10 cellular contexts compared by ENCODE assay signal in genomic region chr3:14429237-14429636, GRCh38. TPM values are rescaled to one million over a fixed set of nuclear protein-coding genes. Genes with fewer than 3 reads are reported as not detected.
A peak's percentile ranks its signal among the peaks of the same experiment; 100 is the strongest.
DNase-seq lines count a peak whose midpoint lies in the region; ATAC-seq and TF ChIP-seq lines count a peak whose summit lies in the region.
"Had no signal": no experiment of that assay in that cellular context is flagged by ENCODE, and none has a peak within 500 bp of the region (broad histone marks: within the 10 kb centered on the region; RNA-seq: fewer than 3 reads in every experiment).

No MANE protein-coding gene starts in this region.

- no peak for ATAC-seq in effector memory CD8-positive, alpha-beta T cell (replicated peaks)
- no peak for ATAC-seq in stimulated activated memory B cell treated with anti-CD40 and anti-IgM and Interleukin-4, amounts not matched to agents 10 μg/mL and 1 μg/mL and 100 μg/mL, for 72 hours
- no peak for ATAC-seq in GM18909 (IDR thresholded peaks at IDR 0.05; ENCODE audit: poor library complexity, unreplicated experiment)
- ATAC-seq: Right ventricle myocardium inferior had no signal

- H3K36me3 Mint-ChIP-seq in activated T-cell treated with anti-CD3 and anti-CD28 coated beads, Interleukin-2, amount 50 U/mL, for 24 hours (ENCODE audit: low read depth), result peaks cover 41% of the 10 kb centered on the region
- H3K36me3 Mint-ChIP-seq in effector memory CD8-positive, alpha-beta T cell (ENCODE audit: insufficient read depth), result peaks cover 38% of the 10 kb centered on the region
- H3K36me3 Mint-ChIP-seq in stimulated activated memory B cell treated with anti-CD40 and anti-IgM and Interleukin-4, amounts not matched to agents 10 μg/mL and 1 μg/mL and 100 μg/mL, for 72 hours, result peaks cover under 1% of the 10 kb centered on the region

- no peaks in the 10 kb centered on the region for H3K27me3 Mint-ChIP-seq in activated T-cell treated with anti-CD3 and anti-CD28 coated beads, Interleukin-2, amount 50 U/mL, for 24 hours
- H3K27me3 Mint-ChIP-seq in effector memory CD8-positive, alpha-beta T cell, result no peaks in the 10 kb centered on the region
- H3K27me3 Mint-ChIP-seq in stimulated activated memory B cell treated with anti-CD40 and anti-IgM and Interleukin-4, amounts not matched to agents 10 μg/mL and 1 μg/mL and 100 μg/mL, for 72 hours, result no peaks in the 10 kb centered on the region

- peak overlapping the region; percentile 18 for H3K4me3 Mint-ChIP-seq in activated T-cell treated with anti-CD3 and anti-CD28 coated beads, Interleukin-2, amount 50 U/mL, for 24 hours
- H3K4me3 Mint-ChIP-seq in effector memory CD8-positive, alpha-beta T cell, result peak overlapping the region; percentile 14 to 50
- peak overlapping the region; percentile 12 for H3K4me3 Mint-ChIP-seq in stimulated activated memory B cell treated with anti-CD40 and anti-IgM and Interleukin-4, amounts not matched to agents 10 μg/mL and 1 μg/mL and 100 μg/mL, for 72 hours

- no peak overlapping the region for H3K27ac ChIP-seq in suprapubic skin

- no peaks in the 10 kb centered on the region for H3K9me3 ChIP-seq in suprapubic skin

- H3K4me3 ChIP-seq in suprapubic skin, result no peak overlapping the region

- WGBS in suprapubic skin, result 50% methylated on average over 4 of the region's 5 CpGs

- no peaks in the 10 kb centered on the region for H3K9me3 Mint-ChIP-seq in activated T-cell treated with anti-CD3 and anti-CD28 coated beads, Interleukin-2, amount 50 U/mL, for 24 hours
- H3K9me3 Mint-ChIP-seq in effector memory CD8-positive, alpha-beta T cell, result no peaks in the 10 kb centered on the region
- no peaks in the 10 kb centered on the region for H3K9me3 Mint-ChIP-seq in stimulated activated memory B cell treated with anti-CD40 and anti-IgM and Interleukin-4, amounts not matched to agents 10 μg/mL and 1 μg/mL and 100 μg/mL, for 72 hours

- TF ChIP-seq EP300 in suprapubic skin (IDR thresholded peaks at IDR 0.05), result no peak

- peaks cover 74% of the 10 kb centered on the region for H3K4me1 ChIP-seq in suprapubic skin

- TF ChIP-seq POLR2A in suprapubic skin (IDR thresholded peaks at IDR 0.05), result no peak

- peaks cover 96% of the 10 kb centered on the region for H3K4me1 Mint-ChIP-seq in activated T-cell treated with anti-CD3 and anti-CD28 coated beads, Interleukin-2, amount 50 U/mL, for 24 hours (ENCODE audit: low read depth)
- peaks cover 89 to 98% of the 10 kb centered on the region in 2 donors for H3K4me1 Mint-ChIP-seq in effector memory CD8-positive, alpha-beta T cell (ENCODE audit: low read depth in 2 of 2)
- H3K4me1 Mint-ChIP-seq in stimulated activated memory B cell treated with anti-CD40 and anti-IgM and Interleukin-4, amounts not matched to agents 10 μg/mL and 1 μg/mL and 100 μg/mL, for 72 hours, result peaks cover 99% of the 10 kb centered on the region

- DNase-seq in activated T-cell treated with anti-CD3 and anti-CD28 coated beads, Interleukin-2, amount 50 U/mL, for 24 hours, result no peak
- DNase-seq in activated T-cell treated with anti-CD3 and anti-CD28 coated beads, Interleukin-2, amount 50 U/mL, for 1 hour, result no peak
- DNase-seq in RPMI8226 (peak; percentile 24), NCI-H1930 (lab: John Stamatoyannopoulos, UW) (no peak), suprapubic skin (ENCODE audit: low spot score in 2 of 2) (no peak)
- DNase-seq in effector memory CD8-positive, alpha-beta T cell, result no peak
- DNase-seq: small intestine had no signal

- peaks cover 6% of the 10 kb centered on the region for H3K36me3 ChIP-seq in suprapubic skin

- H3K27me3 ChIP-seq in suprapubic skin, result no peaks in the 10 kb centered on the region

- no peak for TF ChIP-seq CTCF in suprapubic skin (IDR thresholded peaks at IDR 0.05)

- peak overlapping the region; percentile 96 for H3K27ac Mint-ChIP-seq in activated T-cell treated with anti-CD3 and anti-CD28 coated beads, Interleukin-2, amount 50 U/mL, for 24 hours
- H3K27ac Mint-ChIP-seq in effector memory CD8-positive, alpha-beta T cell, result peak overlapping the region; percentile 95 to 100
- H3K27ac Mint-ChIP-seq in stimulated activated memory B cell treated with anti-CD40 and anti-IgM and Interleukin-4, amounts not matched to agents 10 μg/mL and 1 μg/mL and 100 μg/mL, for 72 hours, result peak overlapping the region; percentile 94

RNA-seq across cellular contexts. Expression of gene SLC6A6, which starts 26.8 kb away (rescaled TPM):
- total RNA-seq in suprapubic skin, result 100 to 1,000 TPM in 2 of 4 donors, 10 to 100 TPM in 2; 85.4 to 149 (median 102) TPM
